In genomic region chr2:127093648-127094210, GRCh38 we compare ENCODE assay signal across 14 cellular contexts. TPM values are rescaled to one million over a fixed set of nuclear protein-coding genes. Genes with fewer than 3 reads are reported as not detected.
DNase-seq lines count a peak whose midpoint lies in the region; ATAC-seq and TF ChIP-seq lines count a peak whose summit lies in the region.
"Had no signal": no experiment of that assay in that cellular context is flagged by ENCODE, and none has a peak within 500 bp of the region (broad histone marks: within the 10 kb centered on the region; RNA-seq: fewer than 3 reads in every experiment).

No MANE protein-coding gene starts in this region.

- no TSS peak for BruUV-seq in Caco-2 (replicated peaks; lab: Mats Ljungman, UMichigan)

- no peaks in the 10 kb centered on the region for H3K27me3 ChIP-seq in Caco-2 (replicated peaks; ENCODE audit: control insufficient read depth, insufficient read depth, low read length)

- H3K36me3 Mint-ChIP-seq in Caco-2 (ENCODE audit: insufficient read depth, unreplicated experiment) (peaks cover 52% of the 10 kb centered on the region), nephron progenitor cell (ENCODE audit: low read depth) (no peaks in the 10 kb centered on the region)
- H3K36me3 Mint-ChIP-seq: activated CD4-positive, alpha-beta memory T cell treated with anti-CD3 and anti-CD28 coated beads for 36 hours; activated naive CD4-positive, alpha-beta T cell treated with anti-CD3 and anti-CD28 coated beads, Interleukin-2, amount 10 ng/mL, durations not matched to agents 7 days and 5 days; T-cell had no signal

- DNase-seq in Caco-2 (no peak), nephron progenitor cell (no peak), nucleus accumbens (lab: John Stamatoyannopoulos, UW) (no peak), ureter (ENCODE audit: low spot score) (no peak)
- DNase-seq: activated CD4-positive, alpha-beta memory T cell treated with anti-CD3 and anti-CD28 coated beads for 36 hours; activated naive CD4-positive, alpha-beta T cell treated with anti-CD3 and anti-CD28 coated beads, Interleukin-2, amount 10 ng/mL, durations not matched to agents 7 days and 5 days; stimulated activated CD4-positive, alpha-beta T cell treated with anti-CD3 and anti-CD28 coated beads, Interleukin-15, amount 100 ng/mL, for 24 hours; T-cell had no signal

- CTCF ChIA-PET in Caco-2 (lab: Charles Lee): no interaction called here

- H3K27ac Mint-ChIP-seq in Caco-2 (ENCODE audit: unreplicated experiment) (peak overlapping the region; percentile 70), nephron progenitor cell (peak overlapping the region; percentile 92)
- H3K27ac Mint-ChIP-seq: activated CD4-positive, alpha-beta memory T cell treated with anti-CD3 and anti-CD28 coated beads for 36 hours; activated naive CD4-positive, alpha-beta T cell treated with anti-CD3 and anti-CD28 coated beads, Interleukin-2, amount 10 ng/mL, durations not matched to agents 7 days and 5 days; dendritic cell treated with granulocyte-macrophage colony-stimulating factor and Interleukin-4, amounts not matched to agents 40 ng/mL and 50 ng/mL, for 4 days had no signal

- no peaks in the 10 kb centered on the region for H3K9me3 Mint-ChIP-seq in Caco-2 (ENCODE audit: unreplicated experiment)
- H3K9me3 Mint-ChIP-seq in nephron progenitor cell: no peaks in the 10 kb centered on the region
- H3K9me3 Mint-ChIP-seq: activated CD4-positive, alpha-beta memory T cell treated with anti-CD3 and anti-CD28 coated beads for 36 hours; activated naive CD4-positive, alpha-beta T cell treated with anti-CD3 and anti-CD28 coated beads, Interleukin-2, amount 10 ng/mL, durations not matched to agents 7 days and 5 days; dendritic cell treated with granulocyte-macrophage colony-stimulating factor and Interleukin-4, amounts not matched to agents 40 ng/mL and 50 ng/mL, for 4 days; T-cell had no signal

- H3K9me3 ChIP-seq in Caco-2: no peaks in the 10 kb centered on the region
- H3K9me3 ChIP-seq: neutrophil had no signal

- no peak for TF ChIP-seq CTCF in Caco-2 (IDR thresholded peaks at IDR 0.05; ENCODE audit: insufficient read depth in 1 of 2, low read depth in 1 of 2, low read length in 1 of 2, severe bottlenecking in 1 of 2, unreplicated experiment in 1 of 2)
- TF ChIP-seq CTCF in nephron progenitor cell (IDR thresholded peaks at IDR 0.05): no peak

- intact Hi-C loops in Caco-2 (cut with micrococcal nuclease; ENCODE audit: unreplicated experiment): no loop called here

- H3K4me1 ChIP-seq in Caco-2: peaks cover 58% of the 10 kb centered on the region

- H3K4me3 Mint-ChIP-seq in Caco-2 (ENCODE audit: unreplicated experiment) (no peak overlapping the region), nephron progenitor cell (no peak overlapping the region)
- H3K4me3 Mint-ChIP-seq: activated CD4-positive, alpha-beta memory T cell treated with anti-CD3 and anti-CD28 coated beads for 36 hours; activated naive CD4-positive, alpha-beta T cell treated with anti-CD3 and anti-CD28 coated beads, Interleukin-2, amount 10 ng/mL, durations not matched to agents 7 days and 5 days; dendritic cell treated with granulocyte-macrophage colony-stimulating factor and Interleukin-4, amounts not matched to agents 40 ng/mL and 50 ng/mL, for 4 days had no signal

- H3K4me1 Mint-ChIP-seq in Caco-2 (ENCODE audit: low read depth, unreplicated experiment): peaks cover 37% of the 10 kb centered on the region
- peaks cover 77% of the 10 kb centered on the region for H3K4me1 Mint-ChIP-seq in nephron progenitor cell
- H3K4me1 Mint-ChIP-seq: activated naive CD4-positive, alpha-beta T cell treated with anti-CD3 and anti-CD28 coated beads, Interleukin-2, amount 10 ng/mL, durations not matched to agents 7 days and 5 days had no signal

- H3K36me3 ChIP-seq in Caco-2 (ENCODE audit: control insufficient read depth, insufficient read depth, low read length): peaks cover 2% of the 10 kb centered on the region
- H3K36me3 ChIP-seq: neutrophil had no signal

- H3K27me3 Mint-ChIP-seq in Caco-2 (ENCODE audit: insufficient read depth, unreplicated experiment) (no peaks in the 10 kb centered on the region), nephron progenitor cell (ENCODE audit: low read depth, poor library complexity) (peaks cover 9% of the 10 kb centered on the region)

- POLR2A ChIA-PET in Caco-2 (lab: Charles Lee): no interaction called here

- H3K4me3 ChIP-seq in Caco-2 (ENCODE audit: low read depth, low read length): no peak overlapping the region

- ATAC-seq in HG02981 (IDR thresholded peaks at IDR 0.05; ENCODE audit: unreplicated experiment): peak; percentile 49
- no peak for ATAC-seq in SK-N-SH treated with all-trans-retinoic acid at 6 μM for 48 hours
- ATAC-seq in HG02642 (IDR thresholded peaks at IDR 0.05; ENCODE audit: poor library complexity, unreplicated experiment): no peak
- ATAC-seq: T-cell had no signal

- peak overlapping the region; percentile 57 for H3K27ac ChIP-seq in cingulate gyrus (ENCODE audit: low read depth, low read length)
- H3K27ac ChIP-seq: neutrophil had no signal

TF ChIP-seq in SK-N-SH treated with all-trans-retinoic acid at 6 μM for 48 hours, 23 proteins besides CTCF, POLR2A, EP300 and RAD21:
- TF ChIP-seq ZNF8 (CRISPR knock-in tag; IDR thresholded peaks at IDR 0.05) (no peak), CSDC2 (CRISPR knock-in tag; IDR thresholded peaks at IDR 0.05) (no peak), POU6F1 (CRISPR knock-in tag; IDR thresholded peaks at IDR 0.05; ENCODE audit: borderline replicate concordance, low read depth) (no peak), ISL1 (CRISPR knock-in tag; IDR thresholded peaks at IDR 0.05) (no peak), PPARA (CRISPR knock-in tag; IDR thresholded peaks at IDR 0.05; ENCODE audit: borderline replicate concordance) (no peak), ZNF565 (CRISPR knock-in tag; conservative IDR thresholded peaks at IDR 0.05; ENCODE audit: low read depth) (no peak), GLIS3 (CRISPR knock-in tag; IDR thresholded peaks at IDR 0.05) (no peak), RARB (CRISPR knock-in tag; IDR thresholded peaks at IDR 0.05) (no peak), ARNTL (CRISPR knock-in tag; IDR thresholded peaks at IDR 0.05; ENCODE audit: borderline replicate concordance, low read depth) (no peak), ZC3H10 (CRISPR knock-in tag; IDR thresholded peaks at IDR 0.05) (no peak), BACH2 (CRISPR knock-in tag; IDR thresholded peaks at IDR 0.05; ENCODE audit: borderline replicate concordance) (no peak), ESRRG (CRISPR knock-in tag; IDR thresholded peaks at IDR 0.05) (no peak), ZFP30 (CRISPR knock-in tag; IDR thresholded peaks at IDR 0.05) (no peak), SNAI2 (CRISPR knock-in tag; IDR thresholded peaks at IDR 0.05) (no peak), OSR1 (CRISPR knock-in tag; IDR thresholded peaks at IDR 0.05) (no peak), ZFP3 (CRISPR knock-in tag; IDR thresholded peaks at IDR 0.05) (no peak)
- TF ChIP-seq, protein P1, sequence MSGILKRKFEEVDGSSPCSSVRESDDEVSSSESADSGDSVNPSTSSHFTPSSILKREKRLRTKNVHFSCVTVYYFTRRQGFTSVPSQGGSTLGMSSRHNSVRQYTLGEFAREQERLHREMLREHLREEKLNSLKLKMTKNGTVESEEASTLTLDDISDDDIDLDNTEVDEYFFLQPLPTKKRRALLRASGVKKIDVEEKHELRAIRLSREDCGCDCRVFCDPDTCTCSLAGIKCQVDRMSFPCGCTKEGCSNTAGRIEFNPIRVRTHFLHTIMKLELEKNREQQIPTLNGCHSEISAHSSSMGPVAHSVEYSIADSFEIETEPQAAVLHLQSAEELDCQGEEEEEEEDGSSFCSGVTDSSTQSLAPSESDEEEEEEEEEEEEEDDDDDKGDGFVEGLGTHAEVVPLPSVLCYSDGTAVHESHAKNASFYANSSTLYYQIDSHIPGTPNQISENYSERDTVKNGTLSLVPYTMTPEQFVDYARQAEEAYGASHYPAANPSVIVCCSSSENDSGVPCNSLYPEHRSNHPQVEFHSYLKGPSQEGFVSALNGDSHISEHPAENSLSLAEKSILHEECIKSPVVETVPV (CRISPR knock-in tag; IDR thresholded peaks at IDR 0.05): no peak
- TF ChIP-seq, protein P2, sequence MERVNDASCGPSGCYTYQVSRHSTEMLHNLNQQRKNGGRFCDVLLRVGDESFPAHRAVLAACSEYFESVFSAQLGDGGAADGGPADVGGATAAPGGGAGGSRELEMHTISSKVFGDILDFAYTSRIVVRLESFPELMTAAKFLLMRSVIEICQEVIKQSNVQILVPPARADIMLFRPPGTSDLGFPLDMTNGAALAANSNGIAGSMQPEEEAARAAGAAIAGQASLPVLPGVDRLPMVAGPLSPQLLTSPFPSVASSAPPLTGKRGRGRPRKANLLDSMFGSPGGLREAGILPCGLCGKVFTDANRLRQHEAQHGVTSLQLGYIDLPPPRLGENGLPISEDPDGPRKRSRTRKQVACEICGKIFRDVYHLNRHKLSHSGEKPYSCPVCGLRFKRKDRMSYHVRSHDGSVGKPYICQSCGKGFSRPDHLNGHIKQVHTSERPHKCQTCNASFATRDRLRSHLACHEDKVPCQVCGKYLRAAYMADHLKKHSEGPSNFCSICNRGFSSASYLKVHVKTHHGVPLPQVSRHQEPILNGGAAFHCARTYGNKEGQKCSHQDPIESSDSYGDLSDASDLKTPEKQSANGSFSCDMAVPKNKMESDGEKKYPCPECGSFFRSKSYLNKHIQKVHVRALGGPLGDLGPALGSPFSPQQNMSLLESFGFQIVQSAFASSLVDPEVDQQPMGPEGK (CRISPR knock-in tag; IDR thresholded peaks at IDR 0.05; ENCODE audit: borderline replicate concordance): no peak
TF ChIP-seq in SK-N-SH treated with all-trans-retinoic acid at 6 μM for 48 hours: peak in this region for 0.

RNA-seq across cellular contexts. Expression of gene BIN1, which starts 13.2 kb away (rescaled TPM):
- total RNA-seq in Caco-2 (2022): 198 and 205 TPM in 2 replicates
- 51.6 TPM for total RNA-seq in ureter
